ENCODE assay signal across 9 cellular contexts in the genomic region with DNA sequence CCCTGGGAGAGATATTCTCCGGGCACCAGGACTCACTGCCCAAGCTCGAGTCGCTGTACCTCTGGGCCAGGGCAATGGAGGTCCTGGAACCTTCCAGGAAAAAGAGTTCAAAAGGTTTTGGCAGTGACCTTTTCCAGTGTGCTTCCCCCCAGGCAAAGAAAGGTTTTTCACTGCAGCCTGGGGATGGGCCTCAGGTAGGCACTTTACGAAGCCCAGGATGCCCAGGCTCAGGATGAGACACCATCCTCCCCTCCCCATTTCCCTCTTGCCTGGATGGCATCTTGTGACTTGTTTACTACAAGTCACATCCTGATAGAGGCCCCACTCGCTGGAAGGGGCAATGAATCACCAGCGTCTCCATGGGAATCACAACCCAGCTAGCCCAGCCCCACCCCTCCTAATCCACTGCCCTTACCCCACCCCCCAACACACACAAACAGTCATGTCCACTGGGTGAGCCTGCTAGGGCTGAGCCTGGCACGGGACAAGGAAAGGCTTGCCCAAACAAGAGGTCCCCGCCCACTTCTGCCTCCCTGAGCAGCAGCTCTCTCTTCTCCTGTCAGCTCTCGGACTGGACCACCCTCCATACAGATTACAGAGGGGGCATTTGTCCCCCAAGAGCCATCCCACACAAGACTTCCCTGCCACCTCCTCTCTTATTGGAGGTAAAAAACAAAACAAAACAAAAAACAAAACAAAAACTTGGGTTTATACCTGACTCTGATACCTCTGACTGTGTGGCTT.
DNase-seq lines count a peak whose midpoint lies in the region; ATAC-seq and TF ChIP-seq lines count a peak whose summit lies in the region.
"Had no signal": no experiment of that assay in that cellular context is flagged by ENCODE, and none has a peak within 500 bp of the region (broad histone marks: within the 10 kb centered on the region; RNA-seq: fewer than 3 reads in every experiment).

No MANE protein-coding gene starts in this region.

- POLR2A ChIA-PET in Caco-2 (lab: Charles Lee): no interaction called here
- POLR2A ChIA-PET in PC-3 (lab: Charles Lee; ENCODE audit: unreplicated experiment): interaction anchor here (0.5 to 2.0 kb wide), 9 partner anchors 10 to 105 kb away, joined by 3 to 14 read pairs (median 3); no protein-coding TSS in a partner anchor

- intact Hi-C loops in Caco-2 (cut with micrococcal nuclease; ENCODE audit: unreplicated experiment) (loop anchor here (5.0 kb wide), 1 partner anchor 99 kb away; the partner anchor contains the start of gene DUSP5), PC-3 (cut with micrococcal nuclease) (loop anchor here (1.0 to 2.0 kb wide), 5 partner anchors 10 to 98 kb away; no protein-coding TSS in a partner anchor)

- peak overlapping the region; percentile 75 for H3K4me2 ChIP-seq in PC-3 (ENCODE audit: low read length)

- no peaks in the 10 kb centered on the region for H3K79me2 ChIP-seq in PC-3 (ENCODE audit: low read length)

- peaks cover 63% of the 10 kb centered on the region for H3K4me1 ChIP-seq in Caco-2
- peaks cover 52% of the 10 kb centered on the region for H3K4me1 ChIP-seq in PC-3 (ENCODE audit: insufficient read depth, low read length)

- no peak overlapping the region for H3K4me3 Mint-ChIP-seq in Caco-2 (ENCODE audit: unreplicated experiment)
- H3K4me3 Mint-ChIP-seq in nephron progenitor cell: peak overlapping the region; percentile 7
- H3K4me3 Mint-ChIP-seq in effector memory CD8-positive, alpha-beta T cell: no peak overlapping the region

- no peaks in the 10 kb centered on the region for H3K9me2 ChIP-seq in PC-3 (replicated peaks; ENCODE audit: low read length)

- CTCF ChIA-PET in Caco-2 (lab: Charles Lee) (no interaction called here), PC-3 (lab: Charles Lee) (no interaction called here)

- no peaks in the 10 kb centered on the region for H3K9me3 ChIP-seq in Caco-2
- no peaks in the 10 kb centered on the region for H3K9me3 ChIP-seq in PC-3 (ENCODE audit: low read length)

- DNase-seq in Caco-2 (peak in 1 of 2 experiments; percentile 73), PC-3 (peak; percentile 96), epithelial cell of proximal tubule (ENCODE audit: low read depth) (peak; percentile 97), nephron progenitor cell (peak; percentile 49), DMS114 treated with DMSO at 0.1 percent for 48 hours (lab: John Stamatoyannopoulos, UW; ENCODE audit: unreplicated experiment) (no peak), GF-D8 (lab: John Stamatoyannopoulos, UW) (no peak), NCI-H2107 treated with DMSO at 0.1 percent for 48 hours (lab: John Stamatoyannopoulos, UW; ENCODE audit: unreplicated experiment) (no peak)
- DNase-seq in effector memory CD8-positive, alpha-beta T cell: no peak
- DNase-seq: activated CD4-positive, alpha-beta T cell treated with anti-CD3 and anti-CD28 coated beads, Interleukin-2, amount 50 U/mL, for 1 hour had no signal

- H3K27me3 ChIP-seq in Caco-2 (replicated peaks; ENCODE audit: control insufficient read depth, insufficient read depth, low read length) (no peaks in the 10 kb centered on the region), PC-3 (ENCODE audit: low read length) (no peaks in the 10 kb centered on the region)

- H3K27me3 Mint-ChIP-seq in Caco-2 (ENCODE audit: insufficient read depth, unreplicated experiment): no peaks in the 10 kb centered on the region
- H3K27me3 Mint-ChIP-seq in nephron progenitor cell (ENCODE audit: low read depth, poor library complexity): peaks cover 12% of the 10 kb centered on the region
- H3K27me3 Mint-ChIP-seq in effector memory CD8-positive, alpha-beta T cell: peaks cover 0 to 7% of the 10 kb centered on the region in 2 donors

- TF ChIP-seq CTCF in Caco-2 (IDR thresholded peaks at IDR 0.05; ENCODE audit: insufficient read depth in 1 of 2, low read depth in 1 of 2, low read length in 1 of 2, severe bottlenecking in 1 of 2, unreplicated experiment in 1 of 2): no peak
- TF ChIP-seq CTCF in PC-3 (conservative IDR thresholded peaks at IDR 0.05; ENCODE audit: low read depth, low read length): no peak
- no peak for TF ChIP-seq CTCF in epithelial cell of proximal tubule (conservative IDR thresholded peaks at IDR 0.05; ENCODE audit: low read depth, low read length)
- TF ChIP-seq CTCF in nephron progenitor cell (IDR thresholded peaks at IDR 0.05): no peak

- no peaks in the 10 kb centered on the region for H3K9me3 Mint-ChIP-seq in Caco-2 (ENCODE audit: unreplicated experiment)
- H3K9me3 Mint-ChIP-seq in nephron progenitor cell: no peaks in the 10 kb centered on the region
- H3K9me3 Mint-ChIP-seq in effector memory CD8-positive, alpha-beta T cell: no peaks in the 10 kb centered on the region

- H3K4me1 Mint-ChIP-seq in Caco-2 (ENCODE audit: low read depth, unreplicated experiment) (peaks cover 44% of the 10 kb centered on the region), nephron progenitor cell (peaks cover 76% of the 10 kb centered on the region)
- peaks cover 5 to 14% of the 10 kb centered on the region in 2 donors for H3K4me1 Mint-ChIP-seq in effector memory CD8-positive, alpha-beta T cell (ENCODE audit: low read depth in 2 of 2)

- H3K4me3 ChIP-seq in Caco-2 (ENCODE audit: low read depth, low read length) (no peak overlapping the region), PC-3 (ENCODE audit: low read length) (peak overlapping the region; percentile 41), epithelial cell of proximal tubule (ENCODE audit: low read depth, low read length) (no peak overlapping the region)

- no peaks in the 10 kb centered on the region for H3F3A ChIP-seq in PC-3 (ENCODE audit: low read length, unreplicated experiment)

- H4K20me1 ChIP-seq in PC-3 (ENCODE audit: low read length): no peaks in the 10 kb centered on the region

- peak overlapping the region; percentile 43 for H3K27ac Mint-ChIP-seq in Caco-2 (ENCODE audit: unreplicated experiment)
- H3K27ac Mint-ChIP-seq in nephron progenitor cell: peak overlapping the region; percentile 78
- no peak overlapping the region for H3K27ac Mint-ChIP-seq in effector memory CD8-positive, alpha-beta T cell

- peak overlapping the region; percentile 98 for H3K27ac ChIP-seq in PC-3 (ENCODE audit: low read length)

- ATAC-seq in PC-3: peak; percentile 82
- ATAC-seq in effector memory CD8-positive, alpha-beta T cell (replicated peaks): no peak

- peak overlapping the region; percentile 93 for H3K9ac ChIP-seq in PC-3 (ENCODE audit: low read length)

- H2AFZ ChIP-seq in PC-3 (ENCODE audit: low read length): no peak overlapping the region

- no TSS peak for BruUV-seq in Caco-2 (replicated peaks; lab: Mats Ljungman, UMichigan)
- BruUV-seq in PC-3 (replicated peaks; lab: Mats Ljungman, UMichigan): no TSS peak

- H3K36me3 ChIP-seq in Caco-2 (ENCODE audit: control insufficient read depth, insufficient read depth, low read length): no peaks in the 10 kb centered on the region; the same call in 1 of the 2 replicates
- no peaks in the 10 kb centered on the region for H3K36me3 ChIP-seq in PC-3 (ENCODE audit: low read depth, low read length)

- H3K36me3 Mint-ChIP-seq in Caco-2 (ENCODE audit: insufficient read depth, unreplicated experiment): peaks cover 7% of the 10 kb centered on the region
- no peaks in the 10 kb centered on the region for H3K36me3 Mint-ChIP-seq in nephron progenitor cell (ENCODE audit: low read depth)
- no peaks in the 10 kb centered on the region for H3K36me3 Mint-ChIP-seq in effector memory CD8-positive, alpha-beta T cell (ENCODE audit: insufficient read depth)

Comparison
In these comparisons a context has a peak if more than half of its experiments do, and no peak if none do; other contexts are left out.
1. DNase-seq: peak in PC-3 (single experiment), epithelial cell of proximal tubule (single experiment) and nephron progenitor cell (single experiment); none in DMS114 treated with DMSO at 0.1 percent for 48 hours (single experiment), effector memory CD8-positive, alpha-beta T cell (0 of 3), GF-D8 (single experiment) and NCI-H2107 treated with DMSO at 0.1 percent for 48 hours (single experiment).
2. H3K27ac Mint-ChIP-seq: peak in Caco-2 (single experiment) and nephron progenitor cell (single experiment); none in effector memory CD8-positive, alpha-beta T cell (0 of 2).